ENCODE assay signal across 12 cellular contexts in the genomic region with DNA sequence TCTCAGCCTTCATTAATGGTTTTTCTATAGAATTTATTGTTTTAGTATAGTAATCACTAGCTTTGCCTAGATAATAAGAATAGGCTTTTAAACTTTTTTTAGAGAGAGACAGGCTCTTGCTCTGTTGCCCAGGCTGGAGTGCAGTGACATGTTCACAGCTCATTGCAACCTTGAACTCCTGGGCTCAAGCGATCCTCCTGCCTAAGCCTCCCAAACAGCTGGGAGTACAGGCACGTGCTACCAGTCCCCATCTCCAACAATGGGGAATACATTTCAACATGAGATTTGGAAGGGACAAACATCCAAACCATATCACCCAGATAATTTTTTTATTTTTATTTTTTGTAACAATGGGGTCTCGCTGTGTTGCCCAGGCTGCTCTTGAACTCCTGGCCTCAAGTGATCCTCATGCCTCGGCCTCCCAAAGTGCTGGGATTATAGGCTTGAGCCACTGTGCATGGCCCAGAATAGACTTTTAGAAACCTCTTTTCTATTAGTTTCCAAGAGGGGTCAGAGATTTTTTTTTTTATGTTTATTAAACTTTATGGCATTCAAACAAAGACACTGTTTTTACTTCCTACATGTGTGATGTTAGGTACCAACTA. TPM values are rescaled to one million over a fixed set of nuclear protein-coding genes. Genes with fewer than 3 reads are reported as not detected.
"Had no signal": no experiment of that assay in that cellular context is flagged by ENCODE, and none has a peak within 500 bp of the region (broad histone marks: within the 10 kb centered on the region; RNA-seq: fewer than 3 reads in every experiment).

No MANE protein-coding gene starts in this region.

- H3K4me3 ChIP-seq: MG63, SJSA1, SK-N-MC had no signal

- H3K27ac ChIP-seq: SJSA1, SK-N-MC had no signal

- DNase-seq: MG63, NCI-H1092, NCI-H187, NCI-H2029, NCI-H2081 treated with DMSO at 0.1 percent for 48 hours, NCI-H774, Right ventricle myocardium superior, SIG-M5, T-helper 1 cell had no signal

- H3K9me3 ChIP-seq: MG63, SJSA1 had no signal

- H3K36me3 ChIP-seq: MG63, SJSA1 had no signal

- H3K4me1 ChIP-seq: SJSA1 had no signal

RNA-seq across cellular contexts. Expression of gene NACA2, which starts 7.3 kb away (rescaled TPM):
- total RNA-seq: HT1080, Right ventricle myocardium superior, SJSA1 had no signal
